Comparison of ENCODE assay signal across 35 cellular contexts in the genomic region with DNA sequence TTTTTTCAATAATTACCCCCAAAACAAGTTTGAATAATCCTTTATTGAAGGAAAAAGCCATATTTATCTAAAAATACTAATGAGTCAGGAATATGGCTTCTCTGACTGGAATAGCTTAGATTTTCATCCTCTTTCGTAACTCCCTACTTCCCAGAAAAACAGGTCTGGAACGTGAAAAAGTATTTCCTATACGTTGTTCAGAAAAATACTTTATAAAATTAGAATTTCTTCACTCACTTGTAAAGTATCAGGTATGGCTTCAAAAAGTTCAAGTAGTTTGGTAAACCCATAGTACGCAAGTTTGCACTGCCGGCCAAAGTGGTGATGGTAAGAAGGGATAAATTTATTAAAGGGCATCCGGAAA.
"Had no signal": no experiment of that assay in that cellular context is flagged by ENCODE, and none has a peak within 500 bp of the region (broad histone marks: within the 10 kb centered on the region; RNA-seq: fewer than 3 reads in every experiment).

No MANE protein-coding gene starts in this region.

- H3K36me3 ChIP-seq: breast epithelium had no signal

- H3K27me3 Mint-ChIP-seq: activated CD4-positive, alpha-beta memory T cell treated with anti-CD3 and anti-CD28 coated beads for 36 hours; activated CD4-positive, alpha-beta T cell treated with anti-CD3 and anti-CD28 coated beads for 36 hours; activated CD4-positive, alpha-beta T cell treated with anti-CD3 and anti-CD28 coated beads, Interleukin-2, amount 10 ng/mL, durations not matched to agents 24 days and 14 days; activated CD8-positive, alpha-beta memory T cell treated with anti-CD3 and anti-CD28 coated beads, Interleukin-2, amount 10 ng/mL, durations not matched to agents 7 days and 5 days; activated naive CD8-positive, alpha-beta T cell; brain; dendritic cell treated with granulocyte-macrophage colony-stimulating factor and Interleukin-4, amounts not matched to agents 40 ng/mL and 50 ng/mL, for 4 days; T-cell had no signal

- H3K27ac Mint-ChIP-seq: activated CD4-positive, alpha-beta memory T cell treated with anti-CD3 and anti-CD28 coated beads for 36 hours; activated CD4-positive, alpha-beta T cell treated with anti-CD3 and anti-CD28 coated beads for 36 hours; activated CD4-positive, alpha-beta T cell treated with anti-CD3 and anti-CD28 coated beads, Interleukin-2, amount 10 ng/mL, durations not matched to agents 24 days and 14 days; activated CD8-positive, alpha-beta memory T cell treated with anti-CD3 and anti-CD28 coated beads, Interleukin-2, amount 10 ng/mL, durations not matched to agents 7 days and 5 days; activated CD8-positive, alpha-beta T cell treated with anti-CD3 and anti-CD28 coated beads, Interleukin-2, amount 10 ng/mL, durations not matched to agents 7 days and 5 days; activated naive CD8-positive, alpha-beta T cell; dendritic cell treated with granulocyte-macrophage colony-stimulating factor and Interleukin-4, amounts not matched to agents 40 ng/mL and 50 ng/mL, for 4 days; endodermal cell; T-helper 1 cell treated with Interleukin-12 subunit alpha and Interleukin-12 subunit beta and Interleukin-4 antibody, amounts not matched to agents 30 μg/mL and 1 μg/mL, for 36 hours had no signal

- H3K27me3 ChIP-seq: breast epithelium, cardiac muscle cell, dorsolateral prefrontal cortex, foreskin keratinocyte, gastroesophageal sphincter, heart right ventricle had no signal

- H3K9me3 Mint-ChIP-seq: activated CD4-positive, alpha-beta memory T cell treated with anti-CD3 and anti-CD28 coated beads for 36 hours; activated CD4-positive, alpha-beta T cell treated with anti-CD3 and anti-CD28 coated beads, Interleukin-2, amount 10 ng/mL, durations not matched to agents 24 days and 14 days; brain; dendritic cell treated with granulocyte-macrophage colony-stimulating factor and Interleukin-4, amounts not matched to agents 40 ng/mL and 50 ng/mL, for 4 days; endodermal cell; T-cell; T-helper 1 cell treated with Interleukin-12 subunit alpha and Interleukin-12 subunit beta and Interleukin-4 antibody, amounts not matched to agents 30 μg/mL and 1 μg/mL, for 36 hours had no signal

- DNase-seq: activated CD4-positive, alpha-beta memory T cell treated with anti-CD3 and anti-CD28 coated beads for 36 hours; activated CD4-positive, alpha-beta T cell treated with anti-CD3 and anti-CD28 coated beads for 36 hours; activated CD4-positive, alpha-beta T cell treated with anti-CD3 and anti-CD28 coated beads, Interleukin-2, amount 10 ng/mL, durations not matched to agents 24 days and 14 days; activated CD4-positive, CD25-positive, alpha-beta regulatory T cell; activated CD4-positive, CD25-positive, alpha-beta regulatory T cell treated with anti-CD3 and anti-CD28 coated beads, Interleukin-2, amount 50 U/mL, for 72 hours; activated CD8-positive, alpha-beta memory T cell treated with anti-CD3 and anti-CD28 coated beads, Interleukin-2, amount 10 ng/mL, durations not matched to agents 7 days and 5 days; activated CD8-positive, alpha-beta memory T cell treated with anti-CD3 and anti-CD28 coated beads, Interleukin-2, amount 50 U/mL, for 4 hours; activated CD8-positive, alpha-beta T cell treated with anti-CD3 and anti-CD28 coated beads, Interleukin-2, amount 10 ng/mL, durations not matched to agents 7 days and 5 days; activated effector memory CD4-positive, alpha-beta T cell treated with Interleukin-2 at 50 U/mL for 16 hours; activated gamma-delta T cell treated with Interleukin-2 at 50 U/mL for 16 hours; activated naive CD4-positive, alpha-beta T cell treated with anti-CD3 and anti-CD28 coated beads, Interleukin-2, amount 50 U/mL, for 16 hours; activated naive CD4-positive, alpha-beta T cell treated with Interleukin-2 at 50 U/mL for 16 hours; activated T-cell treated with anti-CD3 and anti-CD28 coated beads, Interleukin-2, amount 50 U/mL, for 1 hour; activated T-cell treated with anti-CD3 and anti-CD28 coated beads, Interleukin-2, amount 50 U/mL, for 48 hours; amygdala; aorta; central memory CD4-positive, alpha-beta T cell; cerebellar nuclear complex; dorsolateral prefrontal cortex; effector memory CD4-positive, alpha-beta T cell; endodermal cell; foreskin keratinocyte; heart right ventricle; SW 1271; T-cell; T1000 had no signal

- H3K27ac ChIP-seq: breast epithelium, cardiac muscle cell, coronary artery, foreskin keratinocyte, gastroesophageal sphincter had no signal

- H3K4me1 Mint-ChIP-seq: brain, endodermal cell had no signal

- H3K4me1 ChIP-seq: breast epithelium had no signal

- H3K4me3 ChIP-seq: breast epithelium, cardiac muscle cell, coronary artery, dorsolateral prefrontal cortex, gastroesophageal sphincter, heart right ventricle had no signal

- H3K9me3 ChIP-seq: breast epithelium, gastroesophageal sphincter, heart right ventricle had no signal

- ATAC-seq: activated CD4-positive, alpha-beta T cell treated with anti-CD3 and anti-CD28 coated beads for 36 hours; activated CD8-positive, alpha-beta memory T cell treated with anti-CD3 and anti-CD28 coated beads, Interleukin-2, amount 10 ng/mL, durations not matched to agents 7 days and 5 days; activated CD8-positive, alpha-beta T cell treated with anti-CD3 and anti-CD28 coated beads, Interleukin-2, amount 10 ng/mL, durations not matched to agents 7 days and 5 days; esophagus mucosa; foreskin keratinocyte; gastroesophageal sphincter; heart right ventricle; T-cell had no signal

- H3K4me3 Mint-ChIP-seq: activated CD4-positive, alpha-beta memory T cell treated with anti-CD3 and anti-CD28 coated beads for 36 hours; activated CD4-positive, alpha-beta T cell treated with anti-CD3 and anti-CD28 coated beads for 36 hours; activated CD4-positive, alpha-beta T cell treated with anti-CD3 and anti-CD28 coated beads, Interleukin-2, amount 10 ng/mL, durations not matched to agents 24 days and 14 days; activated CD8-positive, alpha-beta memory T cell treated with anti-CD3 and anti-CD28 coated beads, Interleukin-2, amount 10 ng/mL, durations not matched to agents 7 days and 5 days; activated CD8-positive, alpha-beta T cell treated with anti-CD3 and anti-CD28 coated beads, Interleukin-2, amount 10 ng/mL, durations not matched to agents 7 days and 5 days; activated naive CD8-positive, alpha-beta T cell; brain; dendritic cell treated with granulocyte-macrophage colony-stimulating factor and Interleukin-4, amounts not matched to agents 40 ng/mL and 50 ng/mL, for 4 days; endodermal cell; T-cell; T-helper 1 cell treated with Interleukin-12 subunit alpha and Interleukin-12 subunit beta and Interleukin-4 antibody, amounts not matched to agents 30 μg/mL and 1 μg/mL, for 36 hours had no signal
